1 cellular context compared by ENCODE assay signal in the genomic region with DNA sequence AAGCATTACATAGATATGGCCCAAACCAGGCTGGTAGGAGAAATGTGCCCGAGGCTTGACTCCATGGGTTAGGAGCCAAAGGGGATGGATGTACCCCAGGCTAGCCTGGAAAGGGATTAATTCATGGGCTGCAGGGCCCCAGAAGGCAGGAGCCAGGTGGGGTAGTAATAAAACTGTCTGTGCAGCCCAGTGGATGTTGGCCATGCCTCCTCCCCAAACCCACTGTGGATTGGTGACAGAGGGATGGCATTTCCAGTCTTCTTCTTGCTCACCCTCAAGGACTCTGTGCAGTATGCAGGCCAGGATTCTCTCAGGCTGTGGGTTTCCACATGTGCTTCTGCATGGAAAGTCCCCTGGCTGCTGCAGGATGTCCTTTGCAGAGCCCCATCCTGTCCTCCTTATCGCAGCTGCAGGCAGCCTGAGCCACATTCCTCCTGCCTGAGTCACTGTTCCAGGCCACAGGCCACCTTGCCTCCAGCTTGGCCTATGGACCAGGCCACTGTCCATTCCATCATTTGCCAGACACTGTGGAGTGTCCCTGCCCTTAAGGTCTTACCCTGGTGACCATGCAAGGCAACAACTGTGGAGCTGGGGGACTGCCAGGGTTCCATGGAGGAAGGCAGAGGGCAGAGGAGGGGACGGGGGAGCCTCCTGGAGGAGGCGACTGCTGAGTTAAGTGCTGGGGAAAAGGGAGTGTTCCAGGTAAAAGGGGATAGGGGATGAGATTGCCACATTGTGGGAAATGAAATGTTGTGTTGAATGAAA.
TF ChIP-seq lines count a peak whose summit lies in the region.

No MANE protein-coding gene starts in this region.

TF ChIP-seq in K562, 482 proteins besides CTCF, POLR2A, EP300 and RAD21 (continued from another document and continues in another):
- TF ChIP-seq PATZ1 (CRISPR knock-in tag; IDR thresholded peaks at IDR 0.05; ENCODE audit: borderline replicate concordance) = no peak
- peak; percentile 31 for TF ChIP-seq KDM5B (IDR thresholded peaks at IDR 0.05; ENCODE audit: insufficient replicate concordance, low read depth, low read length)
- TF ChIP-seq ZFPM2 (CRISPR knock-in tag; IDR thresholded peaks at IDR 0.05) = no peak
- peak; percentile 73 for TF ChIP-seq FOS (IDR thresholded peaks at IDR 0.05; ENCODE audit: extremely low read depth, insufficient read length)
- no peak for TF ChIP-seq MEF2D (tag; conservative IDR thresholded peaks at IDR 0.05; ENCODE audit: low read depth)
- no peak for TF ChIP-seq FOXA3 (CRISPR knock-in tag; conservative IDR thresholded peaks at IDR 0.05 in 1 of 2, IDR thresholded peaks at IDR 0.05 in 1 of 2)
- peak; percentile 84 to 86 for TF ChIP-seq TRIM24 (IDR thresholded peaks at IDR 0.05)
- peak; percentile 95 for TF ChIP-seq CBFA2T3 (IDR thresholded peaks at IDR 0.05)
- TF ChIP-seq L3MBTL2 (IDR thresholded peaks at IDR 0.05) = peak; percentile 46
- TF ChIP-seq ZNF316 (IDR thresholded peaks at IDR 0.05) = no peak
- no peak for TF ChIP-seq RFX5 (IDR thresholded peaks at IDR 0.05; ENCODE audit: low read depth, low read length)
- TF ChIP-seq HMGN3 (IDR thresholded peaks at IDR 0.05; ENCODE audit: borderline replicate concordance, extremely low read depth, insufficient read length, low read depth, low read length) = peak; percentile 68
- no peak for TF ChIP-seq POLR2B (IDR thresholded peaks at IDR 0.05; ENCODE audit: low read depth, partially characterized antibody)
- TF ChIP-seq CCAR2 (IDR thresholded peaks at IDR 0.05; ENCODE audit: low read depth, low read length) = no peak
- TF ChIP-seq BRF1 (IDR thresholded peaks at IDR 0.05; ENCODE audit: borderline replicate concordance, extremely low read depth, insufficient read length) = no peak
- TF ChIP-seq, protein P1, sequence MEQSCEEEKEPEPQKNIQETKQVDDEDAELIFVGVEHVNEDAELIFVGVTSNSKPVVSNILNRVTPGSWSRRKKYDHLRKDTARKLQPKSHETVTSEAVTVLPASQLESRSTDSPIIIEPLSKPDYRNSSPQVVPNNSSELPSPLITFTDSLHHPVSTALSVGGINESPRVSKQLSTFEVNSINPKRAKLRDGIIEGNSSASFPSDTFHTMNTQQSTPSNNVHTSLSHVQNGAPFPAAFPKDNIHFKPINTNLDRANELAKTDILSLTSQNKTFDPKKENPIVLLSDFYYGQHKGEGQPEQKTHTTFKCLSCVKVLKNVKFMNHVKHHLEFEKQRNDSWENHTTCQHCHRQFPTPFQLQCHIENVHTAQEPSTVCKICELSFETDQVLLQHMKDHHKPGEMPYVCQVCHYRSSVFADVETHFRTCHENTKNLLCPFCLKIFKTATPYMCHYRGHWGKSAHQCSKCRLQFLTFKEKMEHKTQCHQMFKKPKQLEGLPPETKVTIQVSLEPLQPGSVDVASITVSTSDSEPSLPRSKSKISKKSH (CRISPR knock-in tag; IDR thresholded peaks at IDR 0.05) = no peak
- peak; percentile 81; the same call in 1 of the 2 replicates for TF ChIP-seq LCOR (CRISPR knock-in tag; IDR thresholded peaks at IDR 0.05)
- peak; percentile 78; the same call in 1 of the 2 replicates for TF ChIP-seq ETS1 (conservative IDR thresholded peaks at IDR 0.05; ENCODE audit: control insufficient read depth, low read depth, low read length)
- TF ChIP-seq ZNF699 (CRISPR knock-in tag; IDR thresholded peaks at IDR 0.05; ENCODE audit: insufficient replicate concordance) = no peak
- no peak for TF ChIP-seq ZNF133 (CRISPR knock-in tag; IDR thresholded peaks at IDR 0.05)
- no peak; the same call in 1 of the 2 replicates for TF ChIP-seq ZNF263 (CRISPR knock-in tag; IDR thresholded peaks at IDR 0.05; ENCODE audit: borderline replicate concordance)
- TF ChIP-seq ZNF707 (CRISPR knock-in tag; conservative IDR thresholded peaks at IDR 0.05) = no peak
- TF ChIP-seq ZNF445 (CRISPR knock-in tag; IDR thresholded peaks at IDR 0.05; ENCODE audit: low read depth) = no peak
- 0 out of 2 replicates have a peak, but pooled peaks have one; percentile 16 for TF ChIP-seq ARID3B (CRISPR knock-in tag; IDR thresholded peaks at IDR 0.05; ENCODE audit: borderline replicate concordance)
- TF ChIP-seq ZEB2 (IDR thresholded peaks at IDR 0.05) = peak; percentile 99
- TF ChIP-seq, protein P2, sequence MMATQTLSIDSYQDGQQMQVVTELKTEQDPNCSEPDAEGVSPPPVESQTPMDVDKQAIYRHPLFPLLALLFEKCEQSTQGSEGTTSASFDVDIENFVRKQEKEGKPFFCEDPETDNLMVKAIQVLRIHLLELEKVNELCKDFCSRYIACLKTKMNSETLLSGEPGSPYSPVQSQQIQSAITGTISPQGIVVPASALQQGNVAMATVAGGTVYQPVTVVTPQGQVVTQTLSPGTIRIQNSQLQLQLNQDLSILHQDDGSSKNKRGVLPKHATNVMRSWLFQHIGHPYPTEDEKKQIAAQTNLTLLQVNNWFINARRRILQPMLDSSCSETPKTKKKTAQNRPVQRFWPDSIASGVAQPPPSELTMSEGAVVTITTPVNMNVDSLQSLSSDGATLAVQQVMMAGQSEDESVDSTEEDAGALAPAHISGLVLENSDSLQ (IDR thresholded peaks at IDR 0.05) = peak; percentile 19; the same call in 1 of the 2 replicates
- no peak for TF ChIP-seq PRMT5 (CRISPR knock-in tag; IDR thresholded peaks at IDR 0.05)
- no peak for TF ChIP-seq FOXM1 (IDR thresholded peaks at IDR 0.05; ENCODE audit: low read depth)
- TF ChIP-seq FOXM1 (CRISPR knock-in tag; IDR thresholded peaks at IDR 0.05; ENCODE audit: low read depth) = no peak
- peak; percentile 61 for TF ChIP-seq CXXC5 (CRISPR knock-in tag; IDR thresholded peaks at IDR 0.05)
- TF ChIP-seq, protein P3, sequence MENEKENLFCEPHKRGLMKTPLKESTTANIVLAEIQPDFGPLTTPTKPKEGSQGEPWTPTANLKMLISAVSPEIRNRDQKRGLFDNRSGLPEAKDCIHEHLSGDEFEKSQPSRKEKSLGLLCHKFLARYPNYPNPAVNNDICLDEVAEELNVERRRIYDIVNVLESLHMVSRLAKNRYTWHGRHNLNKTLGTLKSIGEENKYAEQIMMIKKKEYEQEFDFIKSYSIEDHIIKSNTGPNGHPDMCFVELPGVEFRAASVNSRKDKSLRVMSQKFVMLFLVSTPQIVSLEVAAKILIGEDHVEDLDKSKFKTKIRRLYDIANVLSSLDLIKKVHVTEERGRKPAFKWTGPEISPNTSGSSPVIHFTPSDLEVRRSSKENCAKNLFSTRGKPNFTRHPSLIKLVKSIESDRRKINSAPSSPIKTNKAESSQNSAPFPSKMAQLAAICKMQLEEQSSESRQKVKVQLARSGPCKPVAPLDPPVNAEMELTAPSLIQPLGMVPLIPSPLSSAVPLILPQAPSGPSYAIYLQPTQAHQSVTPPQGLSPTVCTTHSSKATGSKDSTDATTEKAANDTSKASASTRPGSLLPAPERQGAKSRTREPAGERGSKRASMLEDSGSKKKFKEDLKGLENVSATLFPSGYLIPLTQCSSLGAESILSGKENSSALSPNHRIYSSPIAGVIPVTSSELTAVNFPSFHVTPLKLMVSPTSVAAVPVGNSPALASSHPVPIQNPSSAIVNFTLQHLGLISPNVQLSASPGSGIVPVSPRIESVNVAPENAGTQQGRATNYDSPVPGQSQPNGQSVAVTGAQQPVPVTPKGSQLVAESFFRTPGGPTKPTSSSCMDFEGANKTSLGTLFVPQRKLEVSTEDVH (IDR thresholded peaks at IDR 0.05; ENCODE audit: low read depth, partially characterized antibody) = no peak
- no peak for TF ChIP-seq TBP (optimal IDR thresholded peaks at IDR 0.05; ENCODE audit: low read depth, low read length)
- TF ChIP-seq TEAD1 (CRISPR knock-in tag; IDR thresholded peaks at IDR 0.05) = peak; percentile 100
- no peak for TF ChIP-seq STAT5B (CRISPR knock-in tag; IDR thresholded peaks at IDR 0.05)
- TF ChIP-seq GABPB1 (CRISPR knock-in tag; IDR thresholded peaks at IDR 0.05) = 0 out of 2 replicates have a peak, but pooled peaks have one; percentile 44
- TF ChIP-seq NELFE (IDR thresholded peaks at IDR 0.05; ENCODE audit: insufficient read depth, insufficient read length) = no peak
- peak; percentile 68 for TF ChIP-seq CCNT2 (IDR thresholded peaks at IDR 0.05; ENCODE audit: borderline replicate concordance, extremely low read depth, insufficient read length, low read depth, low read length)
- TF ChIP-seq SIRT6 (IDR thresholded peaks at IDR 0.05; ENCODE audit: low read depth, low read length) = no peak
- TF ChIP-seq ZC3H8 (IDR thresholded peaks at IDR 0.05) = no peak
- TF ChIP-seq SRF (CRISPR knock-in tag; IDR thresholded peaks at IDR 0.05) = no peak
- peak; percentile 83 for TF ChIP-seq SMAD4 (CRISPR knock-in tag; conservative IDR thresholded peaks at IDR 0.05)
- TF ChIP-seq PTBP1 (IDR thresholded peaks at IDR 0.05; ENCODE audit: low read depth, low read length) = no peak
- no peak for TF ChIP-seq PCBP2 (IDR thresholded peaks at IDR 0.05; ENCODE audit: low read depth, low read length, poor library complexity, severe bottlenecking)
- peak; percentile 33; the same call in 1 of the 2 replicates for TF ChIP-seq VEZF1 (CRISPR knock-in tag; IDR thresholded peaks at IDR 0.05)
- peak; percentile 98 for TF ChIP-seq SMARCE1 (IDR thresholded peaks at IDR 0.05)
- TF ChIP-seq POLR2AphosphoS2 (IDR thresholded peaks at IDR 0.05; ENCODE audit: low read length) = no peak
- TF ChIP-seq ZNF586 (CRISPR knock-in tag; conservative IDR thresholded peaks at IDR 0.05) = no peak
- TF ChIP-seq, protein P4, sequence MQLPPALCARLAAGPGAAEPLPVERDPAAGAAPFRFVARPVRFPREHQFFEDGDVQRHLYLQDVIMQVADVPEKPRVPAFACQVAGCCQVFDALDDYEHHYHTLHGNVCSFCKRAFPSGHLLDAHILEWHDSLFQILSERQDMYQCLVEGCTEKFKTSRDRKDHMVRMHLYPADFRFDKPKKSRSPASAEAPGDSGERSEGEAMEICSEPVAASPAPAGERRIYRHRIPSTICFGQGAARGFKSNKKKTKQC (CRISPR knock-in tag; IDR thresholded peaks at IDR 0.05) = no peak
